Comparison of ENCODE assay signal across 1 cellular context in genomic region chr2:37244017-37244416, GRCh38.
TF ChIP-seq lines count a peak whose summit lies in the region.

No MANE protein-coding gene starts in this region.

TF ChIP-seq in GM23338, 12 proteins besides CTCF, POLR2A, EP300 and RAD21 (continued from another document):
- TF ChIP-seq, protein P1, sequence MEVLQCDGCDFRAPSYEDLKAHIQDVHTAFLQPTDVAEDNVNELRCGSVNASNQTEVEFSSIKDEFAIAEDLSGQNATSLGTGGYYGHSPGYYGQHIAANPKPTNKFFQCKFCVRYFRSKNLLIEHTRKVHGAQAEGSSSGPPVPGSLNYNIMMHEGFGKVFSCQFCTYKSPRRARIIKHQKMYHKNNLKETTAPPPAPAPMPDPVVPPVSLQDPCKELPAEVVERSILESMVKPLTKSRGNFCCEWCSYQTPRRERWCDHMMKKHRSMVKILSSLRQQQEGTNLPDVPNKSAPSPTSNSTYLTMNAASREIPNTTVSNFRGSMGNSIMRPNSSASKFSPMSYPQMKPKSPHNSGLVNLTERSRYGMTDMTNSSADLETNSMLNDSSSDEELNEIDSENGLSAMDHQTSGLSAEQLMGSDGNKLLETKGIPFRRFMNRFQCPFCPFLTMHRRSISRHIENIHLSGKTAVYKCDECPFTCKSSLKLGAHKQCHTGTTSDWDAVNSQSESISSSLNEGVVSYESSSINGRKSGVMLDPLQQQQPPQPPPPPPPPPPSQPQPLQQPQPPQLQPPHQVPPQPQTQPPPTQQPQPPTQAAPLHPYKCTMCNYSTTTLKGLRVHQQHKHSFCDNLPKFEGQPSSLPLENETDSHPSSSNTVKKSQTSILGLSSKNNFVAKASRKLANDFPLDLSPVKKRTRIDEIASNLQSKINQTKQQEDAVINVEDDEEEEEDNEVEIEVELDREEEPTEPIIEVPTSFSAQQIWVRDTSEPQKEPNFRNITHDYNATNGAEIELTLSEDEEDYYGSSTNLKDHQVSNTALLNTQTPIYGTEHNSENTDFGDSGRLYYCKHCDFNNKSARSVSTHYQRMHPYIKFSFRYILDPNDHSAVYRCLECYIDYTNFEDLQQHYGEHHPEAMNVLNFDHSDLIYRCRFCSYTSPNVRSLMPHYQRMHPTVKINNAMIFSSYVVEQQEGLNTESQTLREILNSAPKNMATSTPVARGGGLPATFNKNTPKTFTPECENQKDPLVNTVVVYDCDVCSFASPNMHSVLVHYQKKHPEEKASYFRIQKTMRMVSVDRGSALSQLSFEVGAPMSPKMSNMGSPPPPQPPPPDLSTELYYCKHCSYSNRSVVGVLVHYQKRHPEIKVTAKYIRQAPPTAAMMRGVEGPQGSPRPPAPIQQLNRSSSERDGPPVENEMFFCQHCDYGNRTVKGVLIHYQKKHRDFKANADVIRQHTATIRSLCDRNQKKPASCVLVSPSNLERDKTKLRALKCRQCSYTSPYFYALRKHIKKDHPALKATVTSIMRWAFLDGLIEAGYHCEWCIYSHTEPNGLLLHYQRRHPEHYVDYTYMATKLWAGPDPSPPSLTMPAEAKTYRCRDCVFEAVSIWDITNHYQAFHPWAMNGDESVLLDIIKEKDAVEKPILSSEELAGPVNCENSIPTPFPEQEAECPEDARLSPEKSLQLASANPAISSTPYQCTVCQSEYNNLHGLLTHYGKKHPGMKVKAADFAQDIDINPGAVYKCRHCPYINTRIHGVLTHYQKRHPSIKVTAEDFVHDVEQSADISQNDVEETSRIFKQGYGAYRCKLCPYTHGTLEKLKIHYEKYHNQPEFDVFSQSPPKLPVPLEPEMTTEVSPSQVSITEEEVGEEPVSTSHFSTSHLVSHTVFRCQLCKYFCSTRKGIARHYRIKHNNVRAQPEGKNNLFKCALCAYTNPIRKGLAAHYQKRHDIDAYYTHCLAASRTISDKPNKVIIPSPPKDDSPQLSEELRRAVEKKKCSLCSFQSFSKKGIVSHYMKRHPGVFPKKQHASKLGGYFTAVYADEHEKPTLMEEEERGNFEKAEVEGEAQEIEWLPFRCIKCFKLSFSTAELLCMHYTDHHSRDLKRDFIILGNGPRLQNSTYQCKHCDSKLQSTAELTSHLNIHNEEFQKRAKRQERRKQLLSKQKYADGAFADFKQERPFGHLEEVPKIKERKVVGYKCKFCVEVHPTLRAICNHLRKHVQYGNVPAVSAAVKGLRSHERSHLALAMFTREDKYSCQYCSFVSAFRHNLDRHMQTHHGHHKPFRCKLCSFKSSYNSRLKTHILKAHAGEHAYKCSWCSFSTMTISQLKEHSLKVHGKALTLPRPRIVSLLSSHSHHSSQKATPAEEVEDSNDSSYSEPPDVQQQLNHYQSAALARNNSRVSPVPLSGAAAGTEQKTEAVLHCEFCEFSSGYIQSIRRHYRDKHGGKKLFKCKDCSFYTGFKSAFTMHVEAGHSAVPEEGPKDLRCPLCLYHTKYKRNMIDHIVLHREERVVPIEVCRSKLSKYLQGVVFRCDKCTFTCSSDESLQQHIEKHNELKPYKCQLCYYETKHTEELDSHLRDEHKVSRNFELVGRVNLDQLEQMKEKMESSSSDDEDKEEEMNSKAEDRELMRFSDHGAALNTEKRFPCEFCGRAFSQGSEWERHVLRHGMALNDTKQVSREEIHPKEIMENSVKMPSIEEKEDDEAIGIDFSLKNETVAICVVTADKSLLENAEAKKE (CRISPR knock-in tag; IDR thresholded peaks at IDR 0.05): no peak
- TF ChIP-seq REST (IDR thresholded peaks at IDR 0.05; ENCODE audit: unreplicated experiment): no peak
- TF ChIP-seq ZNF114 (CRISPR knock-in tag; IDR thresholded peaks at IDR 0.05): no peak
- TF ChIP-seq STAT1 (IDR thresholded peaks at IDR 0.05; ENCODE audit: unreplicated experiment): no peak
- TF ChIP-seq, protein P2, sequence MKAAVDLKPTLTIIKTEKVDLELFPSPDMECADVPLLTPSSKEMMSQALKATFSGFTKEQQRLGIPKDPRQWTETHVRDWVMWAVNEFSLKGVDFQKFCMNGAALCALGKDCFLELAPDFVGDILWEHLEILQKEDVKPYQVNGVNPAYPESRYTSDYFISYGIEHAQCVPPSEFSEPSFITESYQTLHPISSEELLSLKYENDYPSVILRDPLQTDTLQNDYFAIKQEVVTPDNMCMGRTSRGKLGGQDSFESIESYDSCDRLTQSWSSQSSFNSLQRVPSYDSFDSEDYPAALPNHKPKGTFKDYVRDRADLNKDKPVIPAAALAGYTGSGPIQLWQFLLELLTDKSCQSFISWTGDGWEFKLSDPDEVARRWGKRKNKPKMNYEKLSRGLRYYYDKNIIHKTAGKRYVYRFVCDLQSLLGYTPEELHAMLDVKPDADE (IDR thresholded peaks at IDR 0.05): no peak
- no peak for TF ChIP-seq CREB1 (CRISPR knock-in tag; IDR thresholded peaks at IDR 0.05; ENCODE audit: low read depth)
